Comparison of ENCODE assay signal across 1 cellular context in the genomic region with DNA sequence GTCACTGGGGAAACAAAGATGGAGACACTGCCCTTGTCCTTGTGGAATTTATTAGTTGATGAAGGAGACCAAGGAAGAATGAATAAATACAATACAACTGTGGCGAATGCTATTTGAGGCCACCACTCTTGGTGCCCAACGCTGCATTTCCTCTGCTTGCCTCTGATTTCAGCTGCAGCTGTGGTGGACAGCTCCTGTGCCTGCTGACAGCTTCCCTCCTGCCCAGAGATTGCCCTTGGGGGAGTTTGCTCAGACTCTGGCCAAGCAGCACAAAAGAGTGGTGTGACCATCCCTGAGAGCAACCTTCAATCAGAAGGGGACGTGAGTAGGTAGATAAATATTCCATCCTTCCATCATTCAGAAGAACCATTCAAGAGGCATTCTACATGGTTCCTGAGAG.
A peak's percentile ranks its signal among the peaks of the same experiment; 100 is the strongest.
TF ChIP-seq lines count a peak whose summit lies in the region.

No MANE protein-coding gene starts in this region.

TF ChIP-seq in GM23338, 12 proteins besides CTCF, POLR2A, EP300 and RAD21 (continued from another document):
- TF ChIP-seq, protein P1, sequence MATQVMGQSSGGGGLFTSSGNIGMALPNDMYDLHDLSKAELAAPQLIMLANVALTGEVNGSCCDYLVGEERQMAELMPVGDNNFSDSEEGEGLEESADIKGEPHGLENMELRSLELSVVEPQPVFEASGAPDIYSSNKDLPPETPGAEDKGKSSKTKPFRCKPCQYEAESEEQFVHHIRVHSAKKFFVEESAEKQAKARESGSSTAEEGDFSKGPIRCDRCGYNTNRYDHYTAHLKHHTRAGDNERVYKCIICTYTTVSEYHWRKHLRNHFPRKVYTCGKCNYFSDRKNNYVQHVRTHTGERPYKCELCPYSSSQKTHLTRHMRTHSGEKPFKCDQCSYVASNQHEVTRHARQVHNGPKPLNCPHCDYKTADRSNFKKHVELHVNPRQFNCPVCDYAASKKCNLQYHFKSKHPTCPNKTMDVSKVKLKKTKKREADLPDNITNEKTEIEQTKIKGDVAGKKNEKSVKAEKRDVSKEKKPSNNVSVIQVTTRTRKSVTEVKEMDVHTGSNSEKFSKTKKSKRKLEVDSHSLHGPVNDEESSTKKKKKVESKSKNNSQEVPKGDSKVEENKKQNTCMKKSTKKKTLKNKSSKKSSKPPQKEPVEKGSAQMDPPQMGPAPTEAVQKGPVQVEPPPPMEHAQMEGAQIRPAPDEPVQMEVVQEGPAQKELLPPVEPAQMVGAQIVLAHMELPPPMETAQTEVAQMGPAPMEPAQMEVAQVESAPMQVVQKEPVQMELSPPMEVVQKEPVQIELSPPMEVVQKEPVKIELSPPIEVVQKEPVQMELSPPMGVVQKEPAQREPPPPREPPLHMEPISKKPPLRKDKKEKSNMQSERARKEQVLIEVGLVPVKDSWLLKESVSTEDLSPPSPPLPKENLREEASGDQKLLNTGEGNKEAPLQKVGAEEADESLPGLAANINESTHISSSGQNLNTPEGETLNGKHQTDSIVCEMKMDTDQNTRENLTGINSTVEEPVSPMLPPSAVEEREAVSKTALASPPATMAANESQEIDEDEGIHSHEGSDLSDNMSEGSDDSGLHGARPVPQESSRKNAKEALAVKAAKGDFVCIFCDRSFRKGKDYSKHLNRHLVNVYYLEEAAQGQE (IDR thresholded peaks at IDR 0.05; ENCODE audit: unreplicated experiment) = peak; percentile 86
